1 cellular context compared by ENCODE assay signal in genomic region chr19:17505218-17505617, GRCh38.
TF ChIP-seq lines count a peak whose summit lies in the region.

No MANE protein-coding gene starts in this region.

TF ChIP-seq in H1, 55 proteins besides CTCF, POLR2A, EP300 and RAD21:
- no peak for TF ChIP-seq TCF12 (IDR thresholded peaks at IDR 0.05; ENCODE audit: low read depth, low read length)
- TF ChIP-seq RXRA (IDR thresholded peaks at IDR 0.05; ENCODE audit: insufficient read depth, low read depth, low read length) = no peak
- TF ChIP-seq SIN3A (conservative IDR thresholded peaks at IDR 0.05 in 1 of 2, IDR thresholded peaks at IDR 0.05 in 1 of 2; ENCODE audit: low read depth in 1 of 2, low read length in 2 of 2) = no peak
- TF ChIP-seq KDM1A (IDR thresholded peaks at IDR 0.05; ENCODE audit: borderline replicate concordance, low read length) = no peak
- no peak for TF ChIP-seq BCL11A (IDR thresholded peaks at IDR 0.05; ENCODE audit: low read depth in 2 of 2, low read length in 2 of 2)
- no peak for TF ChIP-seq GTF2F1 (IDR thresholded peaks at IDR 0.05; ENCODE audit: borderline replicate concordance, low read depth, low read length)
- TF ChIP-seq KDM4A (IDR thresholded peaks at IDR 0.05; ENCODE audit: low read depth, low read length, severe bottlenecking) = no peak
- TF ChIP-seq POLR2AphosphoS5 (IDR thresholded peaks at IDR 0.05; ENCODE audit: low read depth, low read length) = no peak
- no peak for TF ChIP-seq RNF2 (IDR thresholded peaks at IDR 0.05; ENCODE audit: borderline replicate concordance, low read depth, low read length, missing control alignments, poor library complexity, severe bottlenecking)
- TF ChIP-seq ATF2 (IDR thresholded peaks at IDR 0.05; ENCODE audit: low read length) = no peak
- no peak for TF ChIP-seq SUZ12 (IDR thresholded peaks at IDR 0.05; ENCODE audit: low read length)
- no peak for TF ChIP-seq SIX5 (IDR thresholded peaks at IDR 0.05; ENCODE audit: low read depth, low read length)
- no peak for TF ChIP-seq EZH2 (IDR thresholded peaks at IDR 0.05; ENCODE audit: low read depth, low read length, severe bottlenecking)
- TF ChIP-seq SP4 (IDR thresholded peaks at IDR 0.05; ENCODE audit: low read length) = no peak
- no peak for TF ChIP-seq USF2 (IDR thresholded peaks at IDR 0.05; ENCODE audit: low read length)
- TF ChIP-seq SRF (IDR thresholded peaks at IDR 0.05; ENCODE audit: low read depth, low read length) = no peak
- no peak for TF ChIP-seq CREB1 (IDR thresholded peaks at IDR 0.05)
- TF ChIP-seq SIRT6 (IDR thresholded peaks at IDR 0.05; ENCODE audit: low read length) = no peak
TF ChIP-seq in H1: peak in this region for 0.
